Comparison of ENCODE assay signal across 24 cellular contexts in the genomic region with DNA sequence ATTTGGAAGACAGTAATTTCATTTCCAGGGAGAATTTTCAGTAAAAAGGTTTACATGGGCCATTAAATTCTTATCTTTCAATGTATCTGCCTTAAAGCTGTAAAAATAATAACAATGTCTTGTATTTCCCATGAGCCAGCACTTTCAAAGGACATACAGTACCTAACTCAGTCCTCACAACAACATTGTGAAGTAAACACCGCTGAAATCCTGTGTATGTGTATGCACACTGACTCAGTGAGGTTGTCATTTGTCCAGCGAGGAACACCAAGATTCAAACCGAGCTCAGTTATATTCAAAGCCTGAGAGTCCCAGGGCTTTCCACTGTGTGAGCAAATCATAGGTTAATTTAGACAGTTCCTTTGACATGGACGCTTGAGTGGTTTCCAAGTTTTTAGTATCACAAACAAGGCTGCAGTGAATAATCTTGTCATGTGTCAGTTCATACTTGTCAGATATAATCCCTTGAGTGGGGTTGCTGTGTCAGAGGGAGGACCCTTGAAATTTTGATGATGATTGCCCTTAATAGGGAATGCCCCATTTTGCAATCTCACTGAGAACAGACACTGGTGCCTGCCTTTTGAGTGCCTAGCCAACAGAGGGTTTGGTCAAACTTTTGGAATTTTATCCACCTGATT.
"Had no signal": no experiment of that assay in that cellular context is flagged by ENCODE, and none has a peak within 500 bp of the region (broad histone marks: within the 10 kb centered on the region; RNA-seq: fewer than 3 reads in every experiment).

No MANE protein-coding gene starts in this region.

- DNase-seq: activated gamma-delta T cell treated with Interleukin-2 at 50 U/mL for 16 hours; activated T-cell treated with anti-CD3 and anti-CD28 coated beads, Interleukin-2, amount 50 U/mL, for 1 hour; brain microvascular endothelial cell; central memory CD4-positive, alpha-beta T cell; colonic mucosa; left ventricle myocardium inferior; naive thymus-derived CD8-positive, alpha-beta T cell; psoas muscle; right cardiac atrium; small intestine; stimulated activated CD4-positive, alpha-beta T cell treated with anti-CD3 and anti-CD28 coated beads, Interleukin-2, amount 100 ng/mL, for 24 hours; stimulated activated naive CD8-positive, alpha-beta T cell treated with anti-CD3 and anti-CD28 coated beads, Interleukin-15, amount 100 ng/mL, for 72 hours; T-helper 1 cell; testis; trophoblast cell had no signal

- H3K27ac Mint-ChIP-seq: activated naive CD4-positive, alpha-beta T cell treated with anti-CD3 and anti-CD28 coated beads, Interleukin-2, amount 50 U/mL, for 24 hours; naive thymus-derived CD8-positive, alpha-beta T cell; stimulated activated effector memory CD8-positive, alpha-beta T cell treated with anti-CD3 and anti-CD28 coated beads, Interleukin-12 subunit alpha, Interleukin-12 subunit beta, amount 100 ng/mL, for 72 hours; stimulated activated naive CD8-positive, alpha-beta T cell treated with anti-CD3 and anti-CD28 coated beads, Interleukin-15, amount 100 ng/mL, for 72 hours; WTC11 had no signal

- H3K9me3 ChIP-seq: ascending aorta, colonic mucosa, heart left ventricle, left ventricle myocardium inferior, psoas muscle, testis, vagina had no signal

- H3K27me3 Mint-ChIP-seq: stimulated activated naive CD8-positive, alpha-beta T cell treated with anti-CD3 and anti-CD28 coated beads, Interleukin-15, amount 100 ng/mL, for 72 hours had no signal

- H3K27me3 ChIP-seq: ascending aorta, brain microvascular endothelial cell, colonic mucosa, heart left ventricle, testis, vagina had no signal

- H3K36me3 Mint-ChIP-seq: activated naive CD4-positive, alpha-beta T cell treated with anti-CD3 and anti-CD28 coated beads, Interleukin-2, amount 50 U/mL, for 24 hours; mesothelial cell of epicardium; naive thymus-derived CD8-positive, alpha-beta T cell; stimulated activated effector memory CD8-positive, alpha-beta T cell treated with anti-CD3 and anti-CD28 coated beads, Interleukin-12 subunit alpha, Interleukin-12 subunit beta, amount 100 ng/mL, for 72 hours had no signal

- H3K4me1 Mint-ChIP-seq: activated naive CD4-positive, alpha-beta T cell treated with anti-CD3 and anti-CD28 coated beads, Interleukin-2, amount 50 U/mL, for 24 hours; stimulated activated effector memory CD8-positive, alpha-beta T cell treated with anti-CD3 and anti-CD28 coated beads, Interleukin-12 subunit alpha, Interleukin-12 subunit beta, amount 100 ng/mL, for 72 hours; stimulated activated naive CD8-positive, alpha-beta T cell treated with anti-CD3 and anti-CD28 coated beads, Interleukin-15, amount 100 ng/mL, for 72 hours had no signal

- FAIRE-seq: keratinocyte, small intestine, TTC549 had no signal

- H3K27ac ChIP-seq: ascending aorta, brain microvascular endothelial cell, colonic mucosa, left ventricle myocardium inferior, psoas muscle, testis had no signal

- H3K4me3 Mint-ChIP-seq: activated naive CD4-positive, alpha-beta T cell treated with anti-CD3 and anti-CD28 coated beads, Interleukin-2, amount 50 U/mL, for 24 hours; mesothelial cell of epicardium; naive thymus-derived CD8-positive, alpha-beta T cell; stimulated activated effector memory CD8-positive, alpha-beta T cell treated with anti-CD3 and anti-CD28 coated beads, Interleukin-12 subunit alpha, Interleukin-12 subunit beta, amount 100 ng/mL, for 72 hours; stimulated activated naive CD8-positive, alpha-beta T cell treated with anti-CD3 and anti-CD28 coated beads, Interleukin-15, amount 100 ng/mL, for 72 hours; WTC11 had no signal

- H3K4me3 ChIP-seq: ascending aorta, colonic mucosa, heart left ventricle, left ventricle myocardium inferior, psoas muscle, testis, vagina had no signal

- H3K9me3 Mint-ChIP-seq: activated naive CD4-positive, alpha-beta T cell treated with anti-CD3 and anti-CD28 coated beads, Interleukin-2, amount 50 U/mL, for 24 hours; mesothelial cell of epicardium; naive thymus-derived CD8-positive, alpha-beta T cell; stimulated activated effector memory CD8-positive, alpha-beta T cell treated with anti-CD3 and anti-CD28 coated beads, Interleukin-12 subunit alpha, Interleukin-12 subunit beta, amount 100 ng/mL, for 72 hours; stimulated activated naive CD8-positive, alpha-beta T cell treated with anti-CD3 and anti-CD28 coated beads, Interleukin-15, amount 100 ng/mL, for 72 hours had no signal

- H3K4me1 ChIP-seq: ascending aorta, colonic mucosa, left ventricle myocardium inferior, psoas muscle, testis had no signal

- H3K36me3 ChIP-seq: ascending aorta, brain microvascular endothelial cell, colonic mucosa, heart left ventricle, left ventricle myocardium inferior, vagina had no signal
